10 cellular contexts compared by ENCODE assay signal in the genomic region with DNA sequence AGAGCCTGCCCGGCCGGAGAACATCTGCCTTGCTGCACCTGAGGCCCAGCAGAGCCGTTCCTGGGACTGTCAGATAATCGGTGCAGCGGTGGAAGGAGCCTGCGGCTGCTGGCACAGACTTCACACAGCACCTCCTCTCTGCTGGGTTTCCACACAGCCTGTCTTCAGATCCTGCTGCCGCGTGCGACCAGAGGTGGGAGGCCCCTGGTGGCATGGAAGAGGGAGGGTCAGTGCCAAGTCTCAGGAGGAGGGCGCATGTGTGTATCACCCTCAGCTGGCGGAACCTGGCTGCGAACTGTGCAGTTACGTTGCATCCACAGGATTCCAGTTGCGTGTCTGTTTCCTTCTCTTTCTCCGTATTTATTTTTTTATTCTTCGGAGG. TPM values are rescaled to one million over a fixed set of nuclear protein-coding genes. Genes with fewer than 3 reads are reported as not detected.
DNase-seq lines count a peak whose midpoint lies in the region; ATAC-seq, FAIRE-seq and TF ChIP-seq lines count a peak whose summit lies in the region.
"Had no signal": no experiment of that assay in that cellular context is flagged by ENCODE, and none has a peak within 500 bp of the region (broad histone marks: within the 10 kb centered on the region; RNA-seq: fewer than 3 reads in every experiment).

No MANE protein-coding gene starts in this region.

- H3K27ac ChIP-seq in WERI-Rb-1 (peak overlapping the region; percentile 67), layer of hippocampus (ENCODE audit: low read depth, low read length) (peak overlapping the region; percentile 30), OCI-LY7 (ENCODE audit: low read depth, low read length, poor library complexity, severe bottlenecking) (no peak overlapping the region)

- no peaks in the 10 kb centered on the region for H3K9me2 ChIP-seq in OCI-LY7 (ENCODE audit: insufficient read depth, low read length)

- peaks cover 17% of the 10 kb centered on the region for H3K4me1 ChIP-seq in OCI-LY7 (ENCODE audit: insufficient read depth, low read length, poor library complexity, severe bottlenecking)

- no peak overlapping the region for H3K4me2 ChIP-seq in OCI-LY7 (ENCODE audit: low read length)

- DNase-seq in COR-L47 (lab: John Stamatoyannopoulos, UW) = peak; percentile 90
- peak; percentile 40 for DNase-seq in GM13976 (ENCODE audit: low spot score)
- DNase-seq in WERI-Rb-1 = peak; percentile 38
- no peak for DNase-seq in GF-D8 (lab: John Stamatoyannopoulos, UW)
- DNase-seq in OCI-LY7 (ENCODE audit: low spot score) = no peak
- DNase-seq in RCC 7860 (ENCODE audit: low spot score) = no peak
- DNase-seq: EL, T-helper 9 cell had no signal

- no peaks in the 10 kb centered on the region for H4K20me1 ChIP-seq in OCI-LY7 (ENCODE audit: insufficient read depth, low read length)

- intact Hi-C loops in OCI-LY7 (cut with micrococcal nuclease; ENCODE audit: unreplicated experiment) = no loop called here

- peaks cover 33% of the 10 kb centered on the region for H3K36me3 ChIP-seq in WERI-Rb-1
- H3K36me3 ChIP-seq in OCI-LY7 (ENCODE audit: insufficient read depth, low read length) = no peaks in the 10 kb centered on the region

- CTCF ChIA-PET in OCI-LY7 (lab: Charles Lee; ENCODE audit: unreplicated experiment) = no interaction called here

- H3K27me3 ChIP-seq in WERI-Rb-1 (ENCODE audit: insufficient read depth, low read depth, severe bottlenecking) = no peaks in the 10 kb centered on the region
- H3K27me3 ChIP-seq in layer of hippocampus (ENCODE audit: control insufficient read depth, insufficient read depth, low read length) = no peaks in the 10 kb centered on the region

- BruUV-seq in OCI-LY7 (replicated peaks; lab: Mats Ljungman, UMichigan) = no TSS peak

- no peak for TF ChIP-seq CTCF in GM13976 (IDR thresholded peaks at IDR 0.05; ENCODE audit: borderline replicate concordance, control extremely low read depth, extremely low read depth, insufficient read depth, missing control alignments)
- no peak; the same call in 1 of the 2 replicates for TF ChIP-seq CTCF in WERI-Rb-1 (IDR thresholded peaks at IDR 0.05; ENCODE audit: low read depth, low read length)
- no peak for TF ChIP-seq CTCF in OCI-LY7 (conservative IDR thresholded peaks at IDR 0.05; ENCODE audit: low read length)

- in situ Hi-C loops in GM13976 (cut with MboI; ENCODE audit: low sequenced_read_pairs, unreplicated experiment) = no loop called here

- POLR2A ChIA-PET in OCI-LY7 (lab: Charles Lee) = no interaction called here

- H2AFZ ChIP-seq in OCI-LY7 (ENCODE audit: low read length) = no peak overlapping the region

- no peaks in the 10 kb centered on the region for H3K79me2 ChIP-seq in OCI-LY7 (ENCODE audit: insufficient read depth, low read depth, low read length)

- no peaks in the 10 kb centered on the region for H3K9me3 ChIP-seq in WERI-Rb-1 (ENCODE audit: severe bottlenecking)
- no peaks in the 10 kb centered on the region for H3K9me3 ChIP-seq in OCI-LY7 (ENCODE audit: low read length)

- FAIRE-seq in RCC 7860 (lab: Jason Lieb, UNC) = no peak

- ATAC-seq in HG02852 (IDR thresholded peaks at IDR 0.05; ENCODE audit: unreplicated experiment) = no peak

- H3K4me3 ChIP-seq in WERI-Rb-1 (ENCODE audit: low read depth, low read length) (peak overlapping the region; percentile 62), OCI-LY7 (ENCODE audit: low read depth, low read length, poor library complexity, severe bottlenecking) (no peak overlapping the region)

RNA-seq across cellular contexts. Expression of a gene that starts 3.3 kb away (rescaled TPM):
- 0.51 and 1.3 TPM in 2 replicates for total RNA-seq in OCI-LY7 (2014; rRNA removed; shearing (Covaris generic))
- total RNA-seq in OCI-LY7 (2022) = 2.0 and 2.2 TPM in 2 replicates

RNA-seq across cellular contexts. Expression of a gene that starts 45.8 kb away (rescaled TPM):
- total RNA-seq in OCI-LY7 (2014; rRNA removed; shearing (Covaris generic)) = 81.0 and 89.3 TPM in 2 replicates
- 123 and 137 TPM in 2 replicates for total RNA-seq in OCI-LY7 (2022)

Comparison
In these comparisons a context has a peak if more than half of its experiments do, and no peak if none do; other contexts are left out.
1. DNase-seq: peak in COR-L47 (single experiment), GM13976 (single experiment) and WERI-Rb-1 (single experiment); none in GF-D8 (single experiment), OCI-LY7 (single experiment) and RCC 7860 (single experiment).